In the genomic region with DNA sequence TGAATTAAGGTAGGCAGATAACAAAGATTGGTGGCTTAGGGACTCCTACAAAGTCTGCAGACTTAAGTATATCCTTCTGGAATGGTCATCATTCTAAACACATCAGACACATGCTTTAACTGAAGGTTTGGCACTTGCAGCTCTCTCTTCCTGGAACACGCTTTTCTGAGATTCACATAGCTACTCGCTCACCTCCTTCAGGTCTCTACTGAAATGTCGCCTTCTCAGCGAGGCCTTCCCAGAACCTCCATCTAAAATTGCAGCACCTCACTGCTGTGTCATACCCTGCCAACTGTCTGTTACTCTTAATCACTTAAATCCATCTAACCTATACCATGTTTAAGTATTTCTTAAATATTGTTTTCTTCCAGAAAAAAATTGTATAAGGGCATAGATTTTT, we compare ENCODE assay signal across 27 cellular contexts.
"Had no signal": no experiment of that assay in that cellular context is flagged by ENCODE, and none has a peak within 500 bp of the region (broad histone marks: within the 10 kb centered on the region; RNA-seq: fewer than 3 reads in every experiment).

No MANE protein-coding gene starts in this region.

- H3K36me3 ChIP-seq: ascending aorta, cardiac muscle cell, colonic mucosa, heart left ventricle had no signal

- ATAC-seq: activated naive CD4-positive, alpha-beta T cell treated with anti-CD3 and anti-CD28 coated beads, Interleukin-2, amount 50 U/mL, for 72 hours; activated T-cell treated with anti-CD3 and anti-CD28 coated beads, Interleukin-2, amount 50 U/mL, for 72 hours; esophagus mucosa; heart left ventricle had no signal

- H3K4me1 Mint-ChIP-seq: activated CD4-positive, alpha-beta memory T cell treated with anti-CD3 and anti-CD28 coated beads, Interleukin-2, amount 10 ng/mL, durations not matched to agents 7 days and 5 days; activated CD4-positive, alpha-beta T cell treated with anti-CD3 and anti-CD28 coated beads, Interleukin-2, amount 10 ng/mL, durations not matched to agents 7 days and 5 days; activated naive CD4-positive, alpha-beta T cell treated with anti-CD3 and anti-CD28 coated beads, Interleukin-2, amount 10 ng/mL, durations not matched to agents 7 days and 5 days; activated naive CD8-positive, alpha-beta T cell treated with anti-CD3 and anti-CD28 coated beads, Interleukin-2, amount 10 ng/mL, durations not matched to agents 7 days and 5 days had no signal

- H3K4me1 ChIP-seq: ascending aorta, breast epithelium, colonic mucosa, heart left ventricle had no signal

- H3K27me3 ChIP-seq: ascending aorta, breast epithelium, cardiac muscle cell, colonic mucosa, heart left ventricle had no signal

- H3K4me3 Mint-ChIP-seq: activated CD4-positive, alpha-beta memory T cell treated with anti-CD3 and anti-CD28 coated beads, Interleukin-2, amount 10 ng/mL, durations not matched to agents 7 days and 5 days; activated CD4-positive, alpha-beta T cell treated with anti-CD3 and anti-CD28 coated beads, Interleukin-2, amount 10 ng/mL, durations not matched to agents 7 days and 5 days; activated naive CD4-positive, alpha-beta T cell treated with anti-CD3 and anti-CD28 coated beads, Interleukin-2, amount 10 ng/mL, durations not matched to agents 7 days and 5 days; activated naive CD8-positive, alpha-beta T cell treated with anti-CD3 and anti-CD28 coated beads, Interleukin-2, amount 10 ng/mL, durations not matched to agents 7 days and 5 days; activated T-cell treated with anti-CD3 and anti-CD28 coated beads, Interleukin-2, amount 50 U/mL, for 24 hours; activated T-cell treated with anti-CD3 and anti-CD28 coated beads, Interleukin-2, amount 50 U/mL, for 72 hours; brain had no signal

- H3K9me3 ChIP-seq: ascending aorta, breast epithelium, colonic mucosa, heart left ventricle had no signal

- H3K4me3 ChIP-seq: ascending aorta, breast epithelium, cardiac muscle cell, colonic mucosa, heart left ventricle had no signal

- H3K27ac Mint-ChIP-seq: activated CD4-positive, alpha-beta memory T cell treated with anti-CD3 and anti-CD28 coated beads, Interleukin-2, amount 10 ng/mL, durations not matched to agents 7 days and 5 days; activated CD4-positive, alpha-beta T cell treated with anti-CD3 and anti-CD28 coated beads, Interleukin-2, amount 10 ng/mL, durations not matched to agents 7 days and 5 days; activated naive CD4-positive, alpha-beta T cell treated with anti-CD3 and anti-CD28 coated beads, Interleukin-2, amount 10 ng/mL, durations not matched to agents 7 days and 5 days; activated naive CD4-positive, alpha-beta T cell treated with anti-CD3 and anti-CD28 coated beads, Interleukin-2, amount 50 U/mL, for 72 hours; activated naive CD8-positive, alpha-beta T cell treated with anti-CD3 and anti-CD28 coated beads, Interleukin-2, amount 10 ng/mL, durations not matched to agents 7 days and 5 days; activated T-cell treated with anti-CD3 and anti-CD28 coated beads, Interleukin-2, amount 50 U/mL, for 24 hours; activated T-cell treated with anti-CD3 and anti-CD28 coated beads, Interleukin-2, amount 50 U/mL, for 72 hours; brain had no signal

- H3K36me3 Mint-ChIP-seq: activated naive CD4-positive, alpha-beta T cell treated with anti-CD3 and anti-CD28 coated beads, Interleukin-2, amount 10 ng/mL, durations not matched to agents 7 days and 5 days; activated naive CD4-positive, alpha-beta T cell treated with anti-CD3 and anti-CD28 coated beads, Interleukin-2, amount 50 U/mL, for 72 hours; activated naive CD8-positive, alpha-beta T cell treated with anti-CD3 and anti-CD28 coated beads, Interleukin-2, amount 10 ng/mL, durations not matched to agents 7 days and 5 days; brain had no signal

- H3K27me3 Mint-ChIP-seq: activated CD4-positive, alpha-beta memory T cell treated with anti-CD3 and anti-CD28 coated beads, Interleukin-2, amount 10 ng/mL, durations not matched to agents 7 days and 5 days; activated CD4-positive, alpha-beta T cell treated with anti-CD3 and anti-CD28 coated beads, Interleukin-2, amount 10 ng/mL, durations not matched to agents 7 days and 5 days; activated naive CD4-positive, alpha-beta T cell treated with anti-CD3 and anti-CD28 coated beads, Interleukin-2, amount 10 ng/mL, durations not matched to agents 7 days and 5 days; activated naive CD8-positive, alpha-beta T cell treated with anti-CD3 and anti-CD28 coated beads, Interleukin-2, amount 10 ng/mL, durations not matched to agents 7 days and 5 days; activated T-cell treated with anti-CD3 and anti-CD28 coated beads, Interleukin-2, amount 50 U/mL, for 24 hours; brain had no signal

- FAIRE-seq: frontal cortex had no signal

- H3K27ac ChIP-seq: ascending aorta, breast epithelium, cardiac muscle cell, colonic mucosa, heart left ventricle had no signal

- DNase-seq: activated CD4-positive, alpha-beta memory T cell treated with anti-CD3 and anti-CD28 coated beads, Interleukin-2, amount 10 ng/mL, durations not matched to agents 7 days and 5 days; activated CD4-positive, alpha-beta T cell treated with anti-CD3 and anti-CD28 coated beads for 1 hour; activated CD4-positive, alpha-beta T cell treated with anti-CD3 and anti-CD28 coated beads for 4 hours; activated CD4-positive, alpha-beta T cell treated with anti-CD3 and anti-CD28 coated beads, Interleukin-2, amount 10 ng/mL, durations not matched to agents 7 days and 5 days; activated CD4-positive, alpha-beta T cell treated with anti-CD3 and anti-CD28 coated beads, Interleukin-2, amount 50 U/mL, for 4 hours; activated CD8-positive, alpha-beta memory T cell treated with anti-CD3 and anti-CD28 coated beads, Interleukin-2, amount 50 U/mL, for 48 hours; activated gamma-delta T cell; activated naive CD4-positive, alpha-beta T cell; activated naive CD4-positive, alpha-beta T cell treated with anti-CD3 and anti-CD28 coated beads, Interleukin-2, amount 10 ng/mL, durations not matched to agents 7 days and 5 days; activated naive CD8-positive, alpha-beta T cell treated with anti-CD3 and anti-CD28 coated beads, Interleukin-2, amount 10 ng/mL, durations not matched to agents 7 days and 5 days; activated T-cell treated with anti-CD3 and anti-CD28 coated beads for 4 hours; activated T-cell treated with anti-CD3 and anti-CD28 coated beads, Interleukin-2, amount 50 U/mL, for 24 hours; activated T-cell treated with anti-CD3 and anti-CD28 coated beads, Interleukin-2, amount 50 U/mL, for 72 hours; central memory CD4-positive, alpha-beta T cell; cerebellar nuclear complex; colonic mucosa; effector CD8-positive, alpha-beta T cell; foreskin fibroblast; heart left ventricle; T-helper 2 cell had no signal

- H3K9me3 Mint-ChIP-seq: activated naive CD8-positive, alpha-beta T cell treated with anti-CD3 and anti-CD28 coated beads, Interleukin-2, amount 10 ng/mL, durations not matched to agents 7 days and 5 days; brain had no signal
